Comparison of ENCODE assay signal across 31 cellular contexts in the genomic region with DNA sequence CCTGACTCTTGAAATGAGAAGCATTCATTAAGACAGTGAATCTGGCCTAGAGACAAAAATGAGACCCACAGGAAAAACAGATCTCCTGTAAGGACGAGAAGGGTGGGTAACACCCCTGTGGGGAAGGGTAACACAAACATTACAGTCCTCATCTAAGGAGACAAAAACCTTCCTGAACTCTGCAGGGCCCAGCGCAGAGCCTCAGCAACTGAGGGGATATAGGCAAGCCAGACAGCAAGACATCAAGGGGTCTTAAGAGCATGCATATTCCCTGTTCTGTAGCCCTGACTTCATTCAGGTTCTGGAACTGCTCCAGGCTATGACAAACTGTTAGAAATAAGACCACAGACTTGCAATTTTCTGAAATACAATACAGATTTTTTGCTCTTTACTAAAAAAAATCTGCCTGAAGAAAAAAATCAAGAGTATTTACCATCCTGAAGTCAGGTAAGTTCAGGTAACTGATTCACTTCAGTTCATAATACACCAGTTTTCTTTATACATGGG. TPM values are rescaled to one million over a fixed set of nuclear protein-coding genes. Genes with fewer than 3 reads are reported as not detected.
DNase-seq lines count a peak whose midpoint lies in the region; ATAC-seq, FAIRE-seq and TF ChIP-seq lines count a peak whose summit lies in the region.
"Had no signal": no experiment of that assay in that cellular context is flagged by ENCODE, and none has a peak within 500 bp of the region (broad histone marks: within the 10 kb centered on the region; RNA-seq: fewer than 3 reads in every experiment).

No MANE protein-coding gene starts in this region.

- H3K36me3 ChIP-seq in HUES6 (ENCODE audit: control insufficient read depth, insufficient read depth, low read length) (peaks cover 36% of the 10 kb centered on the region), astrocyte (ENCODE audit: insufficient read depth, low read length) (peaks cover 21% of the 10 kb centered on the region), psoas muscle (ENCODE audit: insufficient read depth in 1 of 2, low read depth in 1 of 2) (peaks cover 0 to 53% of the 10 kb centered on the region in 2 donors)
- H3K36me3 ChIP-seq: ovary had no signal

- ATAC-seq in psoas muscle (no peak), HG03196 (IDR thresholded peaks at IDR 0.05; ENCODE audit: unreplicated experiment) (no peak)
- ATAC-seq: stimulated activated memory B cell treated with anti-CD40 and anti-IgM and Interleukin-4, amounts not matched to agents 10 μg/mL and 1 μg/mL and 100 μg/mL, for 72 hours had no signal

- WGBS in psoas muscle, 3 donors = 70 to 79% (median 72%) methylated on average over 2 of the region's 2 CpGs

- H3K27me3 ChIP-seq in HUES6 (ENCODE audit: control insufficient read depth, insufficient read depth, low read length) (no peaks in the 10 kb centered on the region), astrocyte (ENCODE audit: insufficient read depth, low read length) (no peaks in the 10 kb centered on the region), psoas muscle (ENCODE audit: insufficient read depth in 3 of 3, low read length in 2 of 3) (no peaks in the 10 kb centered on the region)
- H3K27me3 ChIP-seq: adrenal gland, BLaER1, esophagus muscularis mucosa, ovary, SJCRH30 had no signal

- H3K9me3 ChIP-seq in HUES6 (ENCODE audit: control insufficient read depth, insufficient read depth, low read depth, low read length) (no peaks in the 10 kb centered on the region), astrocyte (ENCODE audit: insufficient read depth, low read depth, low read length) (no peaks in the 10 kb centered on the region), psoas muscle (no peaks in the 10 kb centered on the region)
- H3K9me3 ChIP-seq: adrenal gland, BLaER1, esophagus muscularis mucosa, ovary, SJCRH30 had no signal

- H3K9ac ChIP-seq in HUES6 (ENCODE audit: low read length) = no peak overlapping the region
- no peak overlapping the region for H3K9ac ChIP-seq in astrocyte (ENCODE audit: low read length)
- H3K9ac ChIP-seq: BLaER1 had no signal

- H3K4me3 Mint-ChIP-seq in astrocyte (ENCODE audit: unreplicated experiment) (no peak overlapping the region), mesothelial cell of epicardium (no peak overlapping the region)
- H3K4me3 Mint-ChIP-seq: memory B cell; neural crest cell; stimulated activated memory B cell treated with anti-CD40 and anti-IgM and Interleukin-4, amounts not matched to agents 10 μg/mL and 1 μg/mL and 100 μg/mL, for 72 hours had no signal

- H3K27ac Mint-ChIP-seq in astrocyte (ENCODE audit: unreplicated experiment) = no peak overlapping the region
- peak overlapping the region; percentile 41 for H3K27ac Mint-ChIP-seq in mesothelial cell of epicardium
- H3K27ac Mint-ChIP-seq: memory B cell; stimulated activated memory B cell treated with anti-CD40 and anti-IgM and Interleukin-4, amounts not matched to agents 10 μg/mL and 1 μg/mL and 100 μg/mL, for 72 hours had no signal

- peak; percentile 29 for DNase-seq in astrocyte (ENCODE audit: low read depth)
- DNase-seq in fibroblast of mammary gland (ENCODE audit: low read depth) = peak; percentile 47
- no peak for DNase-seq in mesothelial cell of epicardium (ENCODE audit: low spot score in 2 of 2, unreplicated experiment in 2 of 2)
- no peak for DNase-seq in psoas muscle
- no peak for DNase-seq in cardiac septum (ENCODE audit: low spot score)
- DNase-seq: activated CD4-positive, alpha-beta T cell treated with anti-CD3 and anti-CD28 coated beads for 4 hours; activated gamma-delta T cell treated with Interleukin-2 at 50 U/mL for 16 hours; adrenal gland; cortex of kidney; GOT3; hippocampal formation; KBM-7; NCI-H1092 treated with DMSO at 0.1 percent for 48 hours; NCI-H1694 treated with DMSO at 0.1 percent for 48 hours; NCI-H446 treated with DMSO at 0.1 percent for 48 hours; ovary; RPMI8226; SJCRH30; substantia nigra; SW 1271; T1000; trophoblast cell had no signal

- no peak overlapping the region for H3K4me3 ChIP-seq in HUES6 (ENCODE audit: low read depth, low read length)
- H3K4me3 ChIP-seq in astrocyte (ENCODE audit: insufficient read depth, low read depth, low read length) = no peak overlapping the region
- H3K4me3 ChIP-seq in fibroblast of mammary gland (ENCODE audit: control insufficient read depth, low read depth, low read length) = no peak overlapping the region
- no peak overlapping the region for H3K4me3 ChIP-seq in psoas muscle
- H3K4me3 ChIP-seq: adrenal gland, BLaER1, esophagus muscularis mucosa, ovary, SJCRH30 had no signal

- FAIRE-seq in astrocyte (lab: Jason Lieb, UNC) = no peak
- FAIRE-seq: G401.6 had no signal

- TF ChIP-seq CTCF in astrocyte (IDR thresholded peaks at IDR 0.05; ENCODE audit: insufficient read depth, low read depth, low read length) (no peak), fibroblast of mammary gland (conservative IDR thresholded peaks at IDR 0.05; ENCODE audit: control insufficient read depth, insufficient read depth, low read depth, low read length) (no peak), mesothelial cell of epicardium (IDR thresholded peaks at IDR 0.05; ENCODE audit: unreplicated experiment) (no peak), psoas muscle (IDR thresholded peaks at IDR 0.05) (no peak)

- H3K36me3 Mint-ChIP-seq in astrocyte (ENCODE audit: low read depth, unreplicated experiment) = peaks cover 8% of the 10 kb centered on the region
- H3K36me3 Mint-ChIP-seq in mesothelial cell of epicardium = peaks cover 18% of the 10 kb centered on the region

- no peaks in the 10 kb centered on the region for H3K79me2 ChIP-seq in astrocyte (ENCODE audit: insufficient read depth, low read length)

- H3K4me1 Mint-ChIP-seq in astrocyte (ENCODE audit: low read depth, unreplicated experiment) (no peaks in the 10 kb centered on the region), mesothelial cell of epicardium (no peaks in the 10 kb centered on the region)
- H3K4me1 Mint-ChIP-seq: memory B cell had no signal

- H3K4me1 ChIP-seq in HUES6 (ENCODE audit: control insufficient read depth, insufficient read depth, low read length) (peaks cover 18% of the 10 kb centered on the region; the same call in 1 of the 2 replicates), astrocyte (ENCODE audit: insufficient read depth, low read length) (no peaks in the 10 kb centered on the region), psoas muscle (no peaks in the 10 kb centered on the region)
- H3K4me1 ChIP-seq: adrenal gland, BLaER1, esophagus muscularis mucosa, SJCRH30 had no signal

- no peaks in the 10 kb centered on the region for H4K20me1 ChIP-seq in astrocyte (ENCODE audit: insufficient read depth, low read length)
- H4K20me1 ChIP-seq: BLaER1 had no signal

- H3K4me2 ChIP-seq in astrocyte (ENCODE audit: low read length) = no peak overlapping the region
- H3K4me2 ChIP-seq: BLaER1 had no signal

- intact Hi-C loops in psoas muscle (cut with DNase I) = no loop called here
- intact Hi-C loops in cardiac septum (cut with DNase I) = no loop called here

- H3K9me3 Mint-ChIP-seq in astrocyte (ENCODE audit: unreplicated experiment) (no peaks in the 10 kb centered on the region), mesothelial cell of epicardium (no peaks in the 10 kb centered on the region)
- H3K9me3 Mint-ChIP-seq: memory B cell; neural crest cell; stimulated activated memory B cell treated with anti-CD40 and anti-IgM and Interleukin-4, amounts not matched to agents 10 μg/mL and 1 μg/mL and 100 μg/mL, for 72 hours had no signal

- H3K27me3 Mint-ChIP-seq in astrocyte (ENCODE audit: low read depth, unreplicated experiment) = no peaks in the 10 kb centered on the region
- H3K27me3 Mint-ChIP-seq in mesothelial cell of epicardium (ENCODE audit: low read depth) = no peaks in the 10 kb centered on the region
- H3K27me3 Mint-ChIP-seq: memory B cell; stimulated activated memory B cell treated with anti-CD40 and anti-IgM and Interleukin-4, amounts not matched to agents 10 μg/mL and 1 μg/mL and 100 μg/mL, for 72 hours had no signal

- no peak overlapping the region for H2AFZ ChIP-seq in astrocyte (ENCODE audit: low read depth, low read length)

- H3K27ac ChIP-seq in HUES6 (ENCODE audit: low read depth, low read length) (peak overlapping the region; percentile 56; the same call in 1 of the 2 replicates), astrocyte (ENCODE audit: low read depth, low read length) (no peak overlapping the region), psoas muscle (no peak overlapping the region)
- H3K27ac ChIP-seq: adrenal gland, BLaER1, esophagus muscularis mucosa, ovary, SJCRH30, VCaP had no signal

RNA-seq across cellular contexts. Expression of a gene that starts 15.5 kb away (rescaled TPM):
- total RNA-seq in astrocyte (9.3 and 10.8 TPM in 2 replicates), mesothelial cell of epicardium (17.7 to 18.3 TPM (median 17.8 TPM) in 3 replicates), psoas muscle (1 to 10 TPM; 5.8 to 9.2 (median 9.0) TPM), cardiac septum (15.9 TPM)
- polyA plus RNA-seq in psoas muscle = 10 to 100 TPM in 1 of 3 donors, 1 to 10 TPM in 2; 5.2 to 16.5 (median 6.2) TPM

Comparison
In these comparisons a context has a peak if more than half of its experiments do, and no peak if none do; other contexts are left out.
1. DNase-seq: peak in astrocyte (single experiment) and fibroblast of mammary gland (single experiment); none in mesothelial cell of epicardium (0 of 2), psoas muscle (0 of 2) and cardiac septum (single experiment).